33 cellular contexts compared by ENCODE assay signal in genomic region chr6:17224056-17224455, GRCh38. TPM values are rescaled to one million over a fixed set of nuclear protein-coding genes. Genes with fewer than 3 reads are reported as not detected.
"Had no signal": no experiment of that assay in that cellular context is flagged by ENCODE, and none has a peak within 500 bp of the region (broad histone marks: within the 10 kb centered on the region; RNA-seq: fewer than 3 reads in every experiment).

No MANE protein-coding gene starts in this region.

- H2AFZ ChIP-seq: hepatocyte, parathyroid adenoma had no signal

- H3K4me1 ChIP-seq: parathyroid adenoma, sigmoid colon, thyroid gland, upper lobe of right lung had no signal

- H3K27me3 ChIP-seq: gastroesophageal sphincter, hepatocyte, sigmoid colon, thyroid gland, upper lobe of right lung had no signal

- H3K79me2 ChIP-seq: hepatocyte, parathyroid adenoma had no signal

- H3K27me3 Mint-ChIP-seq: naive B cell; stimulated activated memory B cell treated with anti-CD40 and anti-IgM and Interleukin-4, amounts not matched to agents 10 μg/mL and 1 μg/mL and 100 μg/mL, for 72 hours had no signal

- H3K27ac Mint-ChIP-seq: activated naive CD8-positive, alpha-beta T cell; endodermal cell; immature natural killer cell; mesothelial cell of epicardium; naive B cell; stimulated activated memory B cell treated with anti-CD40 and anti-IgM and Interleukin-4, amounts not matched to agents 10 μg/mL and 1 μg/mL and 100 μg/mL, for 72 hours; stimulated activated naive CD8-positive, alpha-beta T cell treated with anti-CD3 and anti-CD28 coated beads, Interleukin-15, amount 100 ng/mL, for 72 hours; T-cell had no signal

- H3K4me3 ChIP-seq: gastroesophageal sphincter, hepatocyte, psoas muscle, sigmoid colon, smooth muscle cell, thyroid gland, upper lobe of right lung had no signal

- H3K9me3 Mint-ChIP-seq: T-cell had no signal

- ATAC-seq: esophagus mucosa; gastroesophageal sphincter; left colon; psoas muscle; stimulated activated memory B cell treated with anti-CD40 and anti-IgM and Interleukin-4, amounts not matched to agents 10 μg/mL and 1 μg/mL and 100 μg/mL, for 72 hours; stimulated activated naive CD8-positive, alpha-beta T cell treated with anti-CD3 and anti-CD28 coated beads, Interleukin-15, amount 100 ng/mL, for 72 hours; T-cell; upper lobe of right lung had no signal

- H3K27ac ChIP-seq: gastroesophageal sphincter, hepatocyte, parathyroid adenoma, psoas muscle, sigmoid colon, thyroid gland, upper lobe of right lung, VCaP had no signal

- H3K36me3 Mint-ChIP-seq: activated naive CD8-positive, alpha-beta T cell; brain; immature natural killer cell; mesothelial cell of epicardium; naive B cell; stimulated activated memory B cell treated with anti-CD40 and anti-IgM and Interleukin-4, amounts not matched to agents 10 μg/mL and 1 μg/mL and 100 μg/mL, for 72 hours; T-cell had no signal

- H3K4me3 Mint-ChIP-seq: activated naive CD8-positive, alpha-beta T cell; brain; endodermal cell; immature natural killer cell; mesothelial cell of epicardium; stimulated activated memory B cell treated with anti-CD40 and anti-IgM and Interleukin-4, amounts not matched to agents 10 μg/mL and 1 μg/mL and 100 μg/mL, for 72 hours; stimulated activated naive CD8-positive, alpha-beta T cell treated with anti-CD3 and anti-CD28 coated beads, Interleukin-15, amount 100 ng/mL, for 72 hours; T-cell had no signal

- DNase-seq: activated CD4-positive, alpha-beta T cell treated with anti-CD3 and anti-CD28 coated beads for 4 hours; activated CD4-positive, alpha-beta T cell treated with anti-CD3 and anti-CD28 coated beads, Interleukin-2, amount 50 U/mL, for 48 hours; activated CD8-positive, alpha-beta memory T cell treated with anti-CD3 and anti-CD28 coated beads for 24 hours; activated effector memory CD4-positive, alpha-beta T cell treated with Interleukin-2 at 50 U/mL for 16 hours; activated naive CD4-positive, alpha-beta T cell treated with Interleukin-2 at 50 U/mL for 16 hours; aorta; endodermal cell; immature natural killer cell; kidney; left colon; mammary epithelial cell; naive B cell; nucleus accumbens; psoas muscle; sigmoid colon; stimulated activated CD4-positive, alpha-beta T cell treated with anti-CD3 and anti-CD28 coated beads, Interleukin-1b, Interleukin-23, amount 100 ng/mL, for 48 hours; stimulated activated CD4-positive, alpha-beta T cell treated with anti-CD3 and anti-CD28 coated beads, Interleukin-4, amount 100 ng/mL, for 4 hours; stimulated activated CD8-positive, alpha-beta memory T cell treated with anti-CD3 and anti-CD28 coated beads, Interleukin-4, amount 100 ng/mL, for 48 hours; stimulated activated naive CD8-positive, alpha-beta T cell treated with anti-CD3 and anti-CD28 coated beads, Interleukin-15, amount 100 ng/mL, for 72 hours; T-cell; thyroid gland; upper lobe of right lung had no signal

- H3K9ac ChIP-seq: parathyroid adenoma had no signal

- H3K4me2 ChIP-seq: hepatocyte, smooth muscle cell had no signal

- H3K36me3 ChIP-seq: gastroesophageal sphincter, sigmoid colon, thyroid gland, upper lobe of right lung had no signal

- H3K9me3 ChIP-seq: gastroesophageal sphincter, psoas muscle, sigmoid colon, thyroid gland, upper lobe of right lung had no signal

- H3K4me1 Mint-ChIP-seq: immature natural killer cell; mesothelial cell of epicardium; naive B cell; stimulated activated memory B cell treated with anti-CD40 and anti-IgM and Interleukin-4, amounts not matched to agents 10 μg/mL and 1 μg/mL and 100 μg/mL, for 72 hours; stimulated activated naive CD8-positive, alpha-beta T cell treated with anti-CD3 and anti-CD28 coated beads, Interleukin-15, amount 100 ng/mL, for 72 hours; T-cell had no signal

RNA-seq across cellular contexts. Expression of gene RBM24, which starts 57.1 kb away (rescaled TPM):
- total RNA-seq: T-helper 2 cell treated with Interferon-gamma antibody and Interleukin-4, amounts not matched to agents 100 ng/mL and 5 ng/mL, for 36 hours had no signal
- polyA plus RNA-seq: immature natural killer cell had no signal
